34 cellular contexts compared by ENCODE assay signal in the genomic region with DNA sequence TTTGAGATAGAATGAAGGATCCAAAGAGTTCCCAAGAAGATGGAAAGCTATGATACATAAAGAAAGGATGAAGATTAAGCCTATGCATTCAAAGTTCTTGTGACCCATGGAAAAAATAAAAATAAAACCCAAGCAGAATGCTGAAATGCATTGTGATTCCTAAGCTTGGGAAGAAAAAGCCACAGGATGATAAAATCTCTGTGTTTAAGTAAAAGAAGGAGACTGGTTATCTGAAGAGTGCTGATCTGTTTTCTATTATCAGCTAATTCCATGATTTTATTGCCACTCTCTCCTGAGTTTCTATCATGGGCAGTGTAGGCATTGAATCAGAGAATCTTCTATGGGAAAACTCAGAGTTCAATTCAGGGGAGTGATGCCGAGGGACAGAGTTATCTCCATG.
"Had no signal": no experiment of that assay in that cellular context is flagged by ENCODE, and none has a peak within 500 bp of the region (broad histone marks: within the 10 kb centered on the region; RNA-seq: fewer than 3 reads in every experiment).

No MANE protein-coding gene starts in this region.

- H3K4me3 ChIP-seq: MG63 had no signal

- H3K4me2 ChIP-seq: KMS-11 had no signal

- H3K27me3 ChIP-seq: MG63 had no signal

- DNase-seq: Karpas-422, Kasumi-1, MG63, MM.1S, MV-4-11, NCI-H1048, NCI-H1092, NCI-H1092 treated with DMSO at 0.1 percent for 48 hours, NCI-H1105, NCI-H1105 treated with DMSO at 0.1 percent for 48 hours, NCI-H1417, NCI-H1417 treated with DMSO at 0.1 percent for 48 hours, NCI-H1436, NCI-H1436 treated with DMSO at 0.1 percent for 48 hours, NCI-H146, NCI-H1694, NCI-H1694 treated with DMSO at 0.1 percent for 48 hours, NCI-H187, NCI-H1930, NCI-H2029, NCI-H2029 treated with DMSO at 0.1 percent for 48 hours, NCI-H2081, NCI-H2081 treated with DMSO at 0.1 percent for 48 hours, NCI-H2107, NCI-H2171, NCI-H2171 treated with DMSO at 0.1 percent for 48 hours, NCI-H2227 treated with DMSO at 0.1 percent for 48 hours, NCI-H226, NCI-H345, NCI-H446, NCI-H446 treated with DMSO at 0.1 percent for 48 hours, NCI-H510A, NCI-H510A treated with DMSO at 0.1 percent for 48 hours had no signal

- H3K27ac ChIP-seq: KMS-11 had no signal

- H3K9ac ChIP-seq: KMS-11 had no signal

- H3K36me3 ChIP-seq: MG63 had no signal
